15 cellular contexts compared by ENCODE assay signal in genomic region chr1:51488372-51489050, GRCh38. TPM values are rescaled to one million over a fixed set of nuclear protein-coding genes. Genes with fewer than 3 reads are reported as not detected.
A peak's percentile ranks its signal among the peaks of the same experiment; 100 is the strongest.
DNase-seq lines count a peak whose midpoint lies in the region; ATAC-seq, FAIRE-seq and TF ChIP-seq lines count a peak whose summit lies in the region.
"Had no signal": no experiment of that assay in that cellular context is flagged by ENCODE, and none has a peak within 500 bp of the region (broad histone marks: within the 10 kb centered on the region; RNA-seq: fewer than 3 reads in every experiment).

No MANE protein-coding gene starts in this region.

- POLR2A ChIA-PET in endothelial cell of umbilical vein (lab: Charles Lee): no interaction called here

- TF ChIP-seq CTCF in DOHH2 (IDR thresholded peaks at IDR 0.05; ENCODE audit: low read depth, low read length, poor library complexity, severe bottlenecking) (no peak), endothelial cell of umbilical vein (IDR thresholded peaks at IDR 0.05; ENCODE audit: extremely low read depth in 1 of 2, insufficient read depth in 1 of 2, low read depth in 1 of 2, low read length in 2 of 2) (no peak)

- ATAC-seq in HG03175 (IDR thresholded peaks at IDR 0.05; ENCODE audit: unreplicated experiment) (no peak), HG03571 (IDR thresholded peaks at IDR 0.05; ENCODE audit: unreplicated experiment) (no peak)
- ATAC-seq: activated naive CD4-positive, alpha-beta T cell treated with anti-CD3 and anti-CD28 coated beads, Interleukin-2, amount 50 U/mL, for 72 hours; mucosa of descending colon had no signal

- no peak overlapping the region for H2AFZ ChIP-seq in endothelial cell of umbilical vein (ENCODE audit: low read depth, low read length)

- H4K20me1 ChIP-seq in DOHH2 (ENCODE audit: control insufficient read depth, insufficient read depth, low read depth, low read length): peaks cover 6% of the 10 kb centered on the region; the same call in 1 of the 2 replicates
- peaks cover 2% of the 10 kb centered on the region for H4K20me1 ChIP-seq in endothelial cell of umbilical vein (replicated peaks; ENCODE audit: control insufficient read depth, extremely low read depth, insufficient read depth, low read length)

- no peak for TF ChIP-seq POLR2A in endothelial cell of umbilical vein (IDR thresholded peaks at IDR 0.05; ENCODE audit: low read depth, low read length)

- dilution Hi-C loops in endothelial cell of umbilical vein (cut with MboI; ENCODE audit: extremely low pct_ligation_motif_present, low sequenced_read_pairs): no loop called here

- no peak overlapping the region for H3K9ac ChIP-seq in endothelial cell of umbilical vein (replicated peaks; ENCODE audit: extremely low read depth, insufficient read depth, low read length)

- no peaks in the 10 kb centered on the region for H3K9me1 ChIP-seq in endothelial cell of umbilical vein (replicated peaks; ENCODE audit: control insufficient read depth, extremely low read depth, insufficient read depth, low read length)

- H3F3A ChIP-seq in DOHH2 (ENCODE audit: control insufficient read depth, insufficient read depth): peaks cover 24% of the 10 kb centered on the region

- DNase-seq in OCI-M1 (lab: John Stamatoyannopoulos, UW) (peak; percentile 40), endothelial cell of umbilical vein (ENCODE audit: low read depth, low spot score) (peak; percentile 38), amniotic stem cell (lab: John Stamatoyannopoulos, UW) (no peak), NCI-H1048 (lab: John Stamatoyannopoulos, UW) (no peak)
- DNase-seq: BE2C; effector memory CD4-positive, alpha-beta T cell; hippocampal formation; mucosa of descending colon; NCI-H2171 treated with DMSO at 0.1 percent for 48 hours had no signal

- no peak for FAIRE-seq in endothelial cell of umbilical vein (lab: Jason Lieb, UNC)

- H3K4me3 ChIP-seq in DOHH2 (ENCODE audit: low read length) (no peak overlapping the region), endothelial cell of umbilical vein (replicated peaks in 1 of 3; ENCODE audit: insufficient read depth in 1 of 3, low read depth in 1 of 3, low read length in 3 of 3) (no peak overlapping the region), muscle layer of duodenum (ENCODE audit: low read depth in 1 of 2, low read length in 2 of 2) (no peak overlapping the region)
- H3K4me3 ChIP-seq: mucosa of descending colon, smooth muscle cell had no signal

- peak overlapping the region; percentile 10 for H3K4me2 ChIP-seq in DOHH2 (ENCODE audit: low read length)
- no peak overlapping the region for H3K4me2 ChIP-seq in endothelial cell of umbilical vein (ENCODE audit: insufficient read depth, low read length)
- H3K4me2 ChIP-seq: smooth muscle cell had no signal

- H3K4me1 ChIP-seq in DOHH2 (ENCODE audit: control insufficient read depth, low read length): peaks cover 61% of the 10 kb centered on the region
- H3K4me1 ChIP-seq in endothelial cell of umbilical vein (ENCODE audit: control insufficient read depth, extremely low read depth, insufficient read depth, low read length): peaks cover 4% of the 10 kb centered on the region
- H3K4me1 ChIP-seq in muscle layer of duodenum (ENCODE audit: control insufficient read depth in 1 of 2, insufficient read depth in 2 of 2, low read length in 2 of 2): peaks cover 6 to 31% of the 10 kb centered on the region in 2 donors
- H3K4me1 ChIP-seq: BE2C had no signal

- H3K27me3 ChIP-seq in DOHH2 (ENCODE audit: control insufficient read depth, low read length) (no peaks in the 10 kb centered on the region), endothelial cell of umbilical vein (ENCODE audit: control insufficient read depth in 2 of 2, insufficient read depth in 2 of 2, low read length in 2 of 2) (no peaks in the 10 kb centered on the region), muscle layer of duodenum (ENCODE audit: low read depth, low read length) (no peaks in the 10 kb centered on the region)
- H3K27me3 ChIP-seq: BE2C had no signal

- H3K9me2 ChIP-seq in DOHH2 (replicated peaks; ENCODE audit: control insufficient read depth, low read length): no peaks in the 10 kb centered on the region

- CTCF ChIA-PET in endothelial cell of umbilical vein (lab: Charles Lee): interaction anchor here (0.6 to 1.4 kb wide), 6 partner anchors 9 to 168 kb away, joined by 3 to 5 read pairs (median 3); no protein-coding TSS in a partner anchor

- peaks cover 100% of the 10 kb centered on the region for H3K79me2 ChIP-seq in DOHH2 (ENCODE audit: control insufficient read depth, low read length)
- H3K79me2 ChIP-seq in endothelial cell of umbilical vein (ENCODE audit: control insufficient read depth, insufficient read depth, low read length): peaks cover 61% of the 10 kb centered on the region

- intact Hi-C loops in endothelial cell of umbilical vein (cut with micrococcal nuclease): no loop called here

- H3K36me3 ChIP-seq in DOHH2 (ENCODE audit: control insufficient read depth, low read length) (peaks cover 35% of the 10 kb centered on the region), endothelial cell of umbilical vein (ENCODE audit: control insufficient read depth in 2 of 2, extremely low read depth in 1 of 2, insufficient read depth in 2 of 2, low read length in 2 of 2) (no peaks in the 10 kb centered on the region), muscle layer of duodenum (ENCODE audit: control insufficient read depth in 1 of 2, insufficient read depth in 2 of 2, low read length in 2 of 2) (no peaks in the 10 kb centered on the region)
- H3K36me3 ChIP-seq: BE2C had no signal

- no peak overlapping the region for H3K27ac ChIP-seq in DOHH2 (ENCODE audit: low read depth, low read length)
- no peak overlapping the region for H3K27ac ChIP-seq in endothelial cell of umbilical vein (ENCODE audit: insufficient read depth, low read depth, low read length)
- peak overlapping the region; percentile 2 for H3K27ac ChIP-seq in muscle layer of duodenum (ENCODE audit: low read length)

- H3K9me3 ChIP-seq in DOHH2 (ENCODE audit: control insufficient read depth, insufficient read depth, low read length) (no peaks in the 10 kb centered on the region), endothelial cell of umbilical vein (replicated peaks; ENCODE audit: control insufficient read depth, insufficient read depth, low read length) (no peaks in the 10 kb centered on the region), muscle layer of duodenum (ENCODE audit: control insufficient read depth in 1 of 2, low read length in 2 of 2) (no peaks in the 10 kb centered on the region)
- H3K9me3 ChIP-seq: BE2C, mucosa of descending colon had no signal

- no TSS peak for BruUV-seq in endothelial cell of umbilical vein (replicated peaks; lab: Mats Ljungman, UMichigan)

TF ChIP-seq in endothelial cell of umbilical vein, 7 proteins besides CTCF, POLR2A, EP300 and RAD21:
- no peak for TF ChIP-seq GATA2 (IDR thresholded peaks at IDR 0.05; ENCODE audit: insufficient read depth, insufficient read length, low read depth, low read length)
- TF ChIP-seq EZH2 (IDR thresholded peaks at IDR 0.05; ENCODE audit: borderline replicate concordance, low read depth, low read length, severe bottlenecking): no peak
- TF ChIP-seq, protein P1, sequence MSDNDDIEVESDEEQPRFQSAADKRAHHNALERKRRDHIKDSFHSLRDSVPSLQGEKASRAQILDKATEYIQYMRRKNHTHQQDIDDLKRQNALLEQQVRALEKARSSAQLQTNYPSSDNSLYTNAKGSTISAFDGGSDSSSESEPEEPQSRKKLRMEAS (IDR thresholded peaks at IDR 0.05; ENCODE audit: insufficient read depth, insufficient read length): no peak
- TF ChIP-seq JUN (IDR thresholded peaks at IDR 0.05; ENCODE audit: borderline replicate concordance, insufficient read depth, insufficient read length, low read depth): no peak
- no peak for TF ChIP-seq MYC (IDR thresholded peaks at IDR 0.05; ENCODE audit: low read depth, low read length)
- no peak for TF ChIP-seq FOS (IDR thresholded peaks at IDR 0.05; ENCODE audit: borderline replicate concordance, insufficient read depth, low read length)
- TF ChIP-seq POLR2AphosphoS5 (IDR thresholded peaks at IDR 0.05; ENCODE audit: insufficient read depth, low read depth, low read length): no peak

RNA-seq across cellular contexts. Expression of gene EPS15, which starts 30.6 kb away (rescaled TPM):
- total RNA-seq in endothelial cell of umbilical vein: 44.8 and 52.4 TPM in 2 replicates
- polyA plus RNA-seq in endothelial cell of umbilical vein: 10.7 and 15.4 TPM in 2 replicates
- 17.2 and 18.5 TPM in 2 replicates for polyA plus RNA-seq in endothelial cell of umbilical vein (2011; cell fraction: cytosol; rRNA removed)
- polyA plus RNA-seq in endothelial cell of umbilical vein (2011; cell fraction: nucleus; rRNA removed): 29.9 and 42.8 TPM in 2 replicates
- 26.0 and 30.8 TPM in 2 replicates for polyA plus RNA-seq in endothelial cell of umbilical vein (2012)
- polyA minus RNA-seq in endothelial cell of umbilical vein: 39.4 and 47.1 TPM in 2 replicates
- 22.6 TPM for polyA minus RNA-seq in endothelial cell of umbilical vein (2011; cell fraction: cytosol; rRNA and poly(A)+ RNA removed)
- polyA minus RNA-seq in endothelial cell of umbilical vein (2011; cell fraction: nucleus; rRNA and poly(A)+ RNA removed): 45.9 and 72.6 TPM in 2 replicates

Comparison
In these comparisons a context has a peak if more than half of its experiments do, and no peak if none do; other contexts are left out.
1. DNase-seq: peak in OCI-M1 (single experiment) and endothelial cell of umbilical vein (single experiment); none in amniotic stem cell (single experiment) and NCI-H1048 (single experiment).